In genomic region chr10:96638696-96639095, GRCh38 we compare ENCODE assay signal across 26 cellular contexts.
"Had no signal": no experiment of that assay in that cellular context is flagged by ENCODE, and none has a peak within 500 bp of the region (broad histone marks: within the 10 kb centered on the region; RNA-seq: fewer than 3 reads in every experiment).

No MANE protein-coding gene starts in this region.

- ATAC-seq: activated CD4-positive, alpha-beta T cell treated with anti-CD3 and anti-CD28 coated beads for 36 hours; activated CD8-positive, alpha-beta T cell treated with anti-CD3 and anti-CD28 coated beads for 36 hours; activated T-cell treated with anti-CD3 and anti-CD28 coated beads, Interleukin-2, amount 50 U/mL, for 72 hours; Panc1; Right ventricle myocardium inferior; T-cell had no signal

- H3K9me3 Mint-ChIP-seq: activated CD8-positive, alpha-beta T cell treated with anti-CD3 and anti-CD28 coated beads for 36 hours; activated naive CD4-positive, alpha-beta T cell treated with anti-CD3 and anti-CD28 coated beads, Interleukin-2, amount 50 U/mL, for 24 hours; activated T-cell treated with anti-CD3 and anti-CD28 coated beads, Interleukin-2, amount 50 U/mL, for 72 hours; activated T-helper 2 cell treated with anti-CD3 and anti-CD28 coated beads, Interferon-gamma antibody, Interleukin-2, Interleukin-4, amounts not matched to agents 10 μg/mL and 5 μg/mL and 100 μg/mL, durations not matched to agents 14 hours and 24 hours and 36 hours; T-cell had no signal

- H3K27ac ChIP-seq: cardiac muscle cell, SK-N-MC had no signal

- DNase-seq: activated CD4-positive, alpha-beta T cell treated with anti-CD3 and anti-CD28 coated beads for 36 hours; activated CD8-positive, alpha-beta memory T cell treated with anti-CD3 and anti-CD28 coated beads, Interleukin-2, amount 50 U/mL, for 4 hours; activated CD8-positive, alpha-beta T cell treated with anti-CD3 and anti-CD28 coated beads for 36 hours; activated gamma-delta T cell treated with Interleukin-2 at 50 U/mL for 16 hours; activated T-cell treated with anti-CD3 and anti-CD28 coated beads, Interleukin-2, amount 50 U/mL, for 72 hours; aorta; KG1; MM.1S; NCI-H1105; NCI-H1436; NCI-H1694 treated with DMSO at 0.1 percent for 48 hours; NCI-H2029 treated with DMSO at 0.1 percent for 48 hours; NCI-H345; NCI-H510A; NCI-H526 treated with DMSO at 0.1 percent for 48 hours; NCI-H82; RPMI8226; T-cell; T-helper 2 cell; T1000 had no signal

- H3K4me3 ChIP-seq: cardiac muscle cell, SK-N-MC had no signal

- H3K36me3 Mint-ChIP-seq: activated naive CD4-positive, alpha-beta T cell treated with anti-CD3 and anti-CD28 coated beads, Interleukin-2, amount 50 U/mL, for 24 hours; T-cell had no signal

- H3K27me3 ChIP-seq: cardiac muscle cell had no signal

- H3K27ac Mint-ChIP-seq: activated CD4-positive, alpha-beta T cell treated with anti-CD3 and anti-CD28 coated beads for 36 hours; activated CD8-positive, alpha-beta T cell treated with anti-CD3 and anti-CD28 coated beads for 36 hours; activated naive CD4-positive, alpha-beta T cell treated with anti-CD3 and anti-CD28 coated beads, Interleukin-2, amount 50 U/mL, for 24 hours; activated T-cell treated with anti-CD3 and anti-CD28 coated beads, Interleukin-2, amount 50 U/mL, for 72 hours; activated T-helper 2 cell treated with anti-CD3 and anti-CD28 coated beads, Interferon-gamma antibody, Interleukin-2, Interleukin-4, amounts not matched to agents 10 μg/mL and 5 μg/mL and 100 μg/mL, durations not matched to agents 14 hours and 24 hours and 36 hours; T-cell had no signal

- H3K36me3 ChIP-seq: cardiac muscle cell had no signal

- H3K27me3 Mint-ChIP-seq: activated CD4-positive, alpha-beta T cell treated with anti-CD3 and anti-CD28 coated beads for 36 hours; activated CD8-positive, alpha-beta T cell treated with anti-CD3 and anti-CD28 coated beads for 36 hours; activated naive CD4-positive, alpha-beta T cell treated with anti-CD3 and anti-CD28 coated beads, Interleukin-2, amount 50 U/mL, for 24 hours; T-cell had no signal

- H3K4me1 Mint-ChIP-seq: activated naive CD4-positive, alpha-beta T cell treated with anti-CD3 and anti-CD28 coated beads, Interleukin-2, amount 50 U/mL, for 24 hours had no signal

- H3K4me3 Mint-ChIP-seq: activated CD4-positive, alpha-beta T cell treated with anti-CD3 and anti-CD28 coated beads for 36 hours; activated CD8-positive, alpha-beta T cell treated with anti-CD3 and anti-CD28 coated beads for 36 hours; activated naive CD4-positive, alpha-beta T cell treated with anti-CD3 and anti-CD28 coated beads, Interleukin-2, amount 50 U/mL, for 24 hours; activated T-cell treated with anti-CD3 and anti-CD28 coated beads, Interleukin-2, amount 50 U/mL, for 72 hours; T-cell had no signal
